In the genomic region with DNA sequence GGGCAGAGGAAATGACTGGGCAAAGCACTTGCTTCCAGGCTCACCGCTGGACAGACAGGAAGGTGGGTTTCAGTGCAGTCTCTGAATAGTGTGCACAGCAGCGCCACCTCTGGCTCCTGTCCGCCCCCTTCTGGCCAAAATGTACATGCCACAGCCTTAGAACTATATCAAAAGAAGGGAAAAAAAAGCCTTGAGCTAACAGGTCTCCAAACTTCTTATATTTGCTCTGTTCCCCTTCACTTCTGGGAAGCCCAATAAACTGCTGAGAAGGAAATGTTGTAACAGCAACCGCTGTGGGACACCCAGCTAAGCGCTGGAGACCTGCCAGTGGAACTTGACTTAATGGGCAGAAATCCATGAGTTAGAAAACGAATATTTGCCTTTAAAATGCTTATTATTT, we compare ENCODE assay signal across 1 cellular context.
TF ChIP-seq lines count a peak whose summit lies in the region.

No MANE protein-coding gene starts in this region.

TF ChIP-seq in GM23338, 12 proteins besides CTCF, POLR2A, EP300 and RAD21 (continued from another document):
- TF ChIP-seq, protein P1, sequence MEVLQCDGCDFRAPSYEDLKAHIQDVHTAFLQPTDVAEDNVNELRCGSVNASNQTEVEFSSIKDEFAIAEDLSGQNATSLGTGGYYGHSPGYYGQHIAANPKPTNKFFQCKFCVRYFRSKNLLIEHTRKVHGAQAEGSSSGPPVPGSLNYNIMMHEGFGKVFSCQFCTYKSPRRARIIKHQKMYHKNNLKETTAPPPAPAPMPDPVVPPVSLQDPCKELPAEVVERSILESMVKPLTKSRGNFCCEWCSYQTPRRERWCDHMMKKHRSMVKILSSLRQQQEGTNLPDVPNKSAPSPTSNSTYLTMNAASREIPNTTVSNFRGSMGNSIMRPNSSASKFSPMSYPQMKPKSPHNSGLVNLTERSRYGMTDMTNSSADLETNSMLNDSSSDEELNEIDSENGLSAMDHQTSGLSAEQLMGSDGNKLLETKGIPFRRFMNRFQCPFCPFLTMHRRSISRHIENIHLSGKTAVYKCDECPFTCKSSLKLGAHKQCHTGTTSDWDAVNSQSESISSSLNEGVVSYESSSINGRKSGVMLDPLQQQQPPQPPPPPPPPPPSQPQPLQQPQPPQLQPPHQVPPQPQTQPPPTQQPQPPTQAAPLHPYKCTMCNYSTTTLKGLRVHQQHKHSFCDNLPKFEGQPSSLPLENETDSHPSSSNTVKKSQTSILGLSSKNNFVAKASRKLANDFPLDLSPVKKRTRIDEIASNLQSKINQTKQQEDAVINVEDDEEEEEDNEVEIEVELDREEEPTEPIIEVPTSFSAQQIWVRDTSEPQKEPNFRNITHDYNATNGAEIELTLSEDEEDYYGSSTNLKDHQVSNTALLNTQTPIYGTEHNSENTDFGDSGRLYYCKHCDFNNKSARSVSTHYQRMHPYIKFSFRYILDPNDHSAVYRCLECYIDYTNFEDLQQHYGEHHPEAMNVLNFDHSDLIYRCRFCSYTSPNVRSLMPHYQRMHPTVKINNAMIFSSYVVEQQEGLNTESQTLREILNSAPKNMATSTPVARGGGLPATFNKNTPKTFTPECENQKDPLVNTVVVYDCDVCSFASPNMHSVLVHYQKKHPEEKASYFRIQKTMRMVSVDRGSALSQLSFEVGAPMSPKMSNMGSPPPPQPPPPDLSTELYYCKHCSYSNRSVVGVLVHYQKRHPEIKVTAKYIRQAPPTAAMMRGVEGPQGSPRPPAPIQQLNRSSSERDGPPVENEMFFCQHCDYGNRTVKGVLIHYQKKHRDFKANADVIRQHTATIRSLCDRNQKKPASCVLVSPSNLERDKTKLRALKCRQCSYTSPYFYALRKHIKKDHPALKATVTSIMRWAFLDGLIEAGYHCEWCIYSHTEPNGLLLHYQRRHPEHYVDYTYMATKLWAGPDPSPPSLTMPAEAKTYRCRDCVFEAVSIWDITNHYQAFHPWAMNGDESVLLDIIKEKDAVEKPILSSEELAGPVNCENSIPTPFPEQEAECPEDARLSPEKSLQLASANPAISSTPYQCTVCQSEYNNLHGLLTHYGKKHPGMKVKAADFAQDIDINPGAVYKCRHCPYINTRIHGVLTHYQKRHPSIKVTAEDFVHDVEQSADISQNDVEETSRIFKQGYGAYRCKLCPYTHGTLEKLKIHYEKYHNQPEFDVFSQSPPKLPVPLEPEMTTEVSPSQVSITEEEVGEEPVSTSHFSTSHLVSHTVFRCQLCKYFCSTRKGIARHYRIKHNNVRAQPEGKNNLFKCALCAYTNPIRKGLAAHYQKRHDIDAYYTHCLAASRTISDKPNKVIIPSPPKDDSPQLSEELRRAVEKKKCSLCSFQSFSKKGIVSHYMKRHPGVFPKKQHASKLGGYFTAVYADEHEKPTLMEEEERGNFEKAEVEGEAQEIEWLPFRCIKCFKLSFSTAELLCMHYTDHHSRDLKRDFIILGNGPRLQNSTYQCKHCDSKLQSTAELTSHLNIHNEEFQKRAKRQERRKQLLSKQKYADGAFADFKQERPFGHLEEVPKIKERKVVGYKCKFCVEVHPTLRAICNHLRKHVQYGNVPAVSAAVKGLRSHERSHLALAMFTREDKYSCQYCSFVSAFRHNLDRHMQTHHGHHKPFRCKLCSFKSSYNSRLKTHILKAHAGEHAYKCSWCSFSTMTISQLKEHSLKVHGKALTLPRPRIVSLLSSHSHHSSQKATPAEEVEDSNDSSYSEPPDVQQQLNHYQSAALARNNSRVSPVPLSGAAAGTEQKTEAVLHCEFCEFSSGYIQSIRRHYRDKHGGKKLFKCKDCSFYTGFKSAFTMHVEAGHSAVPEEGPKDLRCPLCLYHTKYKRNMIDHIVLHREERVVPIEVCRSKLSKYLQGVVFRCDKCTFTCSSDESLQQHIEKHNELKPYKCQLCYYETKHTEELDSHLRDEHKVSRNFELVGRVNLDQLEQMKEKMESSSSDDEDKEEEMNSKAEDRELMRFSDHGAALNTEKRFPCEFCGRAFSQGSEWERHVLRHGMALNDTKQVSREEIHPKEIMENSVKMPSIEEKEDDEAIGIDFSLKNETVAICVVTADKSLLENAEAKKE (CRISPR knock-in tag; IDR thresholded peaks at IDR 0.05): no peak
- TF ChIP-seq, protein P2, sequence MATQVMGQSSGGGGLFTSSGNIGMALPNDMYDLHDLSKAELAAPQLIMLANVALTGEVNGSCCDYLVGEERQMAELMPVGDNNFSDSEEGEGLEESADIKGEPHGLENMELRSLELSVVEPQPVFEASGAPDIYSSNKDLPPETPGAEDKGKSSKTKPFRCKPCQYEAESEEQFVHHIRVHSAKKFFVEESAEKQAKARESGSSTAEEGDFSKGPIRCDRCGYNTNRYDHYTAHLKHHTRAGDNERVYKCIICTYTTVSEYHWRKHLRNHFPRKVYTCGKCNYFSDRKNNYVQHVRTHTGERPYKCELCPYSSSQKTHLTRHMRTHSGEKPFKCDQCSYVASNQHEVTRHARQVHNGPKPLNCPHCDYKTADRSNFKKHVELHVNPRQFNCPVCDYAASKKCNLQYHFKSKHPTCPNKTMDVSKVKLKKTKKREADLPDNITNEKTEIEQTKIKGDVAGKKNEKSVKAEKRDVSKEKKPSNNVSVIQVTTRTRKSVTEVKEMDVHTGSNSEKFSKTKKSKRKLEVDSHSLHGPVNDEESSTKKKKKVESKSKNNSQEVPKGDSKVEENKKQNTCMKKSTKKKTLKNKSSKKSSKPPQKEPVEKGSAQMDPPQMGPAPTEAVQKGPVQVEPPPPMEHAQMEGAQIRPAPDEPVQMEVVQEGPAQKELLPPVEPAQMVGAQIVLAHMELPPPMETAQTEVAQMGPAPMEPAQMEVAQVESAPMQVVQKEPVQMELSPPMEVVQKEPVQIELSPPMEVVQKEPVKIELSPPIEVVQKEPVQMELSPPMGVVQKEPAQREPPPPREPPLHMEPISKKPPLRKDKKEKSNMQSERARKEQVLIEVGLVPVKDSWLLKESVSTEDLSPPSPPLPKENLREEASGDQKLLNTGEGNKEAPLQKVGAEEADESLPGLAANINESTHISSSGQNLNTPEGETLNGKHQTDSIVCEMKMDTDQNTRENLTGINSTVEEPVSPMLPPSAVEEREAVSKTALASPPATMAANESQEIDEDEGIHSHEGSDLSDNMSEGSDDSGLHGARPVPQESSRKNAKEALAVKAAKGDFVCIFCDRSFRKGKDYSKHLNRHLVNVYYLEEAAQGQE (IDR thresholded peaks at IDR 0.05; ENCODE audit: unreplicated experiment): no peak
- TF ChIP-seq ZNF331 (CRISPR knock-in tag; IDR thresholded peaks at IDR 0.05; ENCODE audit: low read depth) (no peak), EZH2phosphoT487 (IDR thresholded peaks at IDR 0.05; ENCODE audit: unreplicated experiment) (no peak), ZNF114 (CRISPR knock-in tag; IDR thresholded peaks at IDR 0.05) (no peak)
TF ChIP-seq in GM23338: peak in this region for 0.
